ENCODE assay signal across 18 cellular contexts in the genomic region with DNA sequence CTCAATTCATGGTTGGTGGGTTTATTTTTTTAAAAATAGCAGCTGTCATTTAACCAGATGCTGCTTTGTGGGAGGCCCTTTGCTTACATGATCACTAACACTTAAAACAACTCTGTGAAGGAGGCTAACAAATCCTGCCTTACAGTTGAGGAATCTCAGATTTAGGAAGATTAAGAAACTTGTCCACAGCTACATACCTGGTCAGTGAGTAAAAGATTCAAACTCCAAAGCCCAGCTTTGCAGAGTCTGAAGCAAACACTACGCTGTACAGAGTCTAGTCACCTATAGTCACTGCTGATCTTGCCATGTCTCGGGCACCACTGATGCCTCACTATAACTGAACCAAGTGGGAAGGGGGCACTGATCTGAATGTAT.
DNase-seq lines count a peak whose midpoint lies in the region; ATAC-seq and FAIRE-seq lines count a peak whose summit lies in the region.
"Had no signal": no experiment of that assay in that cellular context is flagged by ENCODE, and none has a peak within 500 bp of the region (broad histone marks: within the 10 kb centered on the region; RNA-seq: fewer than 3 reads in every experiment).

No MANE protein-coding gene starts in this region.

- H3K9me3 Mint-ChIP-seq in activated T-cell treated with anti-CD3 and anti-CD28 coated beads, Interleukin-2, amount 50 U/mL, for 24 hours: peaks cover 3% of the 10 kb centered on the region

- no peak overlapping the region for H3K9ac ChIP-seq in GM23248

- H3K4me1 ChIP-seq in GM23248 (ENCODE audit: insufficient read depth): peaks cover 33% of the 10 kb centered on the region
- H3K4me1 ChIP-seq: SJCRH30 had no signal

- no peaks in the 10 kb centered on the region for H3K79me2 ChIP-seq in GM23248 (ENCODE audit: insufficient read depth)

- no peak overlapping the region for H2AFZ ChIP-seq in GM23248

- H3K4me3 Mint-ChIP-seq in activated T-cell treated with anti-CD3 and anti-CD28 coated beads, Interleukin-2, amount 50 U/mL, for 24 hours: no peak overlapping the region

- ATAC-seq in HG03432 (IDR thresholded peaks at IDR 0.05; ENCODE audit: unreplicated experiment) (no peak), GM21390 (IDR thresholded peaks at IDR 0.05; ENCODE audit: unreplicated experiment) (no peak)
- ATAC-seq: HCT116 had no signal

- no peaks in the 10 kb centered on the region for H3K27me3 ChIP-seq in GM23248 (replicated peaks; ENCODE audit: insufficient read depth)
- H3K27me3 ChIP-seq: SJCRH30 had no signal

- no peaks in the 10 kb centered on the region for H3K36me3 Mint-ChIP-seq in activated T-cell treated with anti-CD3 and anti-CD28 coated beads, Interleukin-2, amount 50 U/mL, for 24 hours (ENCODE audit: low read depth)

- H3K4me2 ChIP-seq in GM23248 (ENCODE audit: unreplicated experiment): no peak overlapping the region

- H3K27me3 Mint-ChIP-seq in activated T-cell treated with anti-CD3 and anti-CD28 coated beads, Interleukin-2, amount 50 U/mL, for 24 hours: no peaks in the 10 kb centered on the region

- H3K27ac ChIP-seq in GM23248: no peak overlapping the region
- H3K27ac ChIP-seq: C4-2B, SJCRH30 had no signal

- H3K9me2 ChIP-seq in GM23248 (ENCODE audit: insufficient read depth): no peaks in the 10 kb centered on the region

- DNase-seq in GM23248 (peak; percentile 50), amniotic epithelial cell (ENCODE audit: low read depth) (peak; percentile 91), iris pigment epithelial cell (ENCODE audit: low read depth) (peak; percentile 78), GM19239 (ENCODE audit: insufficient read length, low spot score) (no peak)
- no peak for DNase-seq in activated T-cell treated with anti-CD3 and anti-CD28 coated beads, Interleukin-2, amount 50 U/mL, for 24 hours
- DNase-seq: DMS53, GOT3, Karpas-422, NCI-H1694, NCI-H2081, NCI-H526 treated with DMSO at 0.1 percent for 48 hours, OCI-M1, SJCRH30 had no signal

- H3K4me1 Mint-ChIP-seq in activated T-cell treated with anti-CD3 and anti-CD28 coated beads, Interleukin-2, amount 50 U/mL, for 24 hours (ENCODE audit: low read depth): no peaks in the 10 kb centered on the region

- no peaks in the 10 kb centered on the region for H4K20me1 ChIP-seq in GM23248 (ENCODE audit: insufficient read depth)

- H3F3A ChIP-seq in GM23248 (ENCODE audit: insufficient read depth): peaks cover 27% of the 10 kb centered on the region

- no peaks in the 10 kb centered on the region for H3K36me3 ChIP-seq in GM23248 (ENCODE audit: low read depth)
- H3K36me3 ChIP-seq: SJCRH30 had no signal

- no peak overlapping the region for H3K4me3 ChIP-seq in GM23248
- H3K4me3 ChIP-seq: SJCRH30 had no signal

- in situ Hi-C loops in GM23248 (cut with MboI): no loop called here

- no peak overlapping the region for H3K27ac Mint-ChIP-seq in activated T-cell treated with anti-CD3 and anti-CD28 coated beads, Interleukin-2, amount 50 U/mL, for 24 hours

- 87 to 96% methylated on average over 2 of the region's 2 CpGs for WGBS in GM23248 (ENCODE audit: low coverage in 1 of 2, low lambda C conversion rate in 2 of 2, missing lambda C conversion rate in 2 of 2), 2 experiments

- no peak for FAIRE-seq in GM19239 (lab: Jason Lieb, UNC)
- FAIRE-seq: RCC 7860 had no signal

- H3K9me3 ChIP-seq in GM23248 (ENCODE audit: low read depth): no peaks in the 10 kb centered on the region
- H3K9me3 ChIP-seq: SJCRH30 had no signal

Comparison
In these comparisons a context has a peak if more than half of its experiments do, and no peak if none do; other contexts are left out.
1. DNase-seq: peak in GM23248 (single experiment), amniotic epithelial cell (single experiment) and iris pigment epithelial cell (single experiment); none in activated T-cell treated with anti-CD3 and anti-CD28 coated beads, Interleukin-2, amount 50 U/mL, for 24 hours (single experiment) and GM19239 (single experiment).